In genomic region chr3:8320711-8321458, GRCh38 we compare ENCODE assay signal across 26 cellular contexts.
DNase-seq lines count a peak whose midpoint lies in the region; ATAC-seq, FAIRE-seq and TF ChIP-seq lines count a peak whose summit lies in the region.
"Had no signal": no experiment of that assay in that cellular context is flagged by ENCODE, and none has a peak within 500 bp of the region (broad histone marks: within the 10 kb centered on the region; RNA-seq: fewer than 3 reads in every experiment).

No MANE protein-coding gene starts in this region.

- TF ChIP-seq CTCF in H1 (IDR thresholded peaks at IDR 0.05; ENCODE audit: control extremely low read depth in 1 of 3, insufficient read depth in 1 of 3, low read depth in 1 of 3, low read length in 3 of 3): no peak

- H3K79me1 ChIP-seq in H1 (ENCODE audit: low read depth, low read length): no peaks in the 10 kb centered on the region

- peak overlapping the region; percentile 94 for H2BK20ac ChIP-seq in H1 (ENCODE audit: low read length)

- peak overlapping the region; percentile 65 for H3K4ac ChIP-seq in H1 (replicated peaks; ENCODE audit: insufficient read length, low read depth, low read length)

- no peak overlapping the region for H3K4me3 Mint-ChIP-seq in natural killer cell treated with Interleukin-12 subunit alpha and Interleukin-12 subunit beta and Interleukin-15 and Interleukin-18, amount 100 ng/mL, for 72 hours
- H3K4me3 Mint-ChIP-seq: activated CD8-positive, alpha-beta memory T cell treated with anti-CD3 and anti-CD28 coated beads, Interleukin-2, amount 10 ng/mL, durations not matched to agents 7 days and 5 days; activated naive CD4-positive, alpha-beta T cell treated with anti-CD3 and anti-CD28 coated beads, Interleukin-2, amount 50 U/mL, for 24 hours; CD4-positive, alpha-beta memory T cell had no signal

- no peaks in the 10 kb centered on the region for H4K20me1 ChIP-seq in H1 (replicated peaks in 1 of 2; ENCODE audit: control insufficient read depth in 1 of 2, insufficient read depth in 2 of 2, low read length in 2 of 2)

- peaks cover 0 to 3% of the 10 kb centered on the region in 2 donors for H3K4me1 Mint-ChIP-seq in natural killer cell treated with Interleukin-12 subunit alpha and Interleukin-12 subunit beta and Interleukin-15 and Interleukin-18, amount 100 ng/mL, for 72 hours (ENCODE audit: low read depth in 2 of 2)
- H3K4me1 Mint-ChIP-seq: activated CD8-positive, alpha-beta memory T cell treated with anti-CD3 and anti-CD28 coated beads, Interleukin-2, amount 10 ng/mL, durations not matched to agents 7 days and 5 days had no signal

- no peak overlapping the region for H3K23ac ChIP-seq in H1 (ENCODE audit: insufficient read length)

- H3K18ac ChIP-seq in H1 (ENCODE audit: extremely low read depth, low read length): peak overlapping the region; percentile 62; the same call in 1 of the 2 replicates

- H3K23me2 ChIP-seq in H1 (ENCODE audit: low read depth, low read length): no peaks in the 10 kb centered on the region

- no peaks in the 10 kb centered on the region for H3K9me3 ChIP-seq in HUES48 (ENCODE audit: control insufficient read depth, insufficient read depth, low read length)
- peaks cover 0 to 2% of the 10 kb centered on the region in 2 experiments; a peak in 1 of 4 replicates for H3K9me3 ChIP-seq in H1 (ENCODE audit: insufficient read depth in 2 of 2, low read depth in 1 of 2, low read length in 1 of 2)
- no peaks in the 10 kb centered on the region for H3K9me3 ChIP-seq in mesodermal cell (ENCODE audit: control insufficient read depth, low read length)
- H3K9me3 ChIP-seq: esophagus squamous epithelium, gastrocnemius medialis, lower lobe of right lung, prostate gland, sigmoid colon, stomach, tibial artery had no signal

- H3K27me3 ChIP-seq in HUES48 (ENCODE audit: control insufficient read depth, insufficient read depth, low read length): no peaks in the 10 kb centered on the region
- no peaks in the 10 kb centered on the region for H3K27me3 ChIP-seq in H1 (replicated peaks in 1 of 4; ENCODE audit: control insufficient read depth in 3 of 4, extremely low read depth in 1 of 4, insufficient read depth in 3 of 4, low read length in 3 of 4)
- H3K27me3 ChIP-seq: cardiac muscle cell, gastrocnemius medialis, hepatocyte, sigmoid colon, stomach, tibial artery had no signal

- H3K4me3 ChIP-seq in HUES48 (ENCODE audit: low read depth, low read length) (no peak overlapping the region), H1 (ENCODE audit: extremely low read depth in 1 of 4, insufficient read depth in 2 of 4, low read depth in 3 of 4, low read length in 4 of 4) (no peak overlapping the region), mesodermal cell (ENCODE audit: extremely low read depth, insufficient read depth, low read length, poor library complexity, severe bottlenecking) (no peak overlapping the region)
- H3K4me3 ChIP-seq: cardiac muscle cell, esophagus squamous epithelium, gastrocnemius medialis, hepatocyte, lower lobe of right lung, prostate gland, sigmoid colon, stomach, tibial artery had no signal

- H2BK12ac ChIP-seq in H1 (ENCODE audit: low read depth, low read length): peak overlapping the region; percentile 97

- H3K14ac ChIP-seq in H1 (ENCODE audit: insufficient read length): no peak overlapping the region

- H3K36me3 ChIP-seq in HUES48 (ENCODE audit: control insufficient read depth, insufficient read depth, low read length) (no peaks in the 10 kb centered on the region), H1 (ENCODE audit: control insufficient read depth in 2 of 4, insufficient read depth in 4 of 4, low read length in 3 of 4) (no peaks in the 10 kb centered on the region), mesodermal cell (ENCODE audit: control insufficient read depth, insufficient read depth, low read length) (no peaks in the 10 kb centered on the region)
- H3K36me3 ChIP-seq: cardiac muscle cell, esophagus squamous epithelium, gastrocnemius medialis, lower lobe of right lung, prostate gland, sigmoid colon, stomach, tibial artery had no signal

- peak overlapping the region; percentile 31 to 55; a peak in 3 of 4 replicates for H3K4me2 ChIP-seq in H1 (ENCODE audit: insufficient read depth in 1 of 2, low read depth in 2 of 2, low read length in 2 of 2)
- H3K4me2 ChIP-seq: hepatocyte had no signal

- H3K9me3 Mint-ChIP-seq in natural killer cell treated with Interleukin-12 subunit alpha and Interleukin-12 subunit beta and Interleukin-15 and Interleukin-18, amount 100 ng/mL, for 72 hours: no peaks in the 10 kb centered on the region
- H3K9me3 Mint-ChIP-seq: activated naive CD4-positive, alpha-beta T cell treated with anti-CD3 and anti-CD28 coated beads, Interleukin-2, amount 50 U/mL, for 24 hours had no signal

- DNase-seq in DMS79 treated with DMSO at 0.1 percent for 48 hours (lab: John Stamatoyannopoulos, UW): peak; percentile 65
- DNase-seq in H1 (ENCODE audit: low read depth in 1 of 2, low spot score in 2 of 2): no peak
- no peak for DNase-seq in NCI-H1092 treated with DMSO at 0.1 percent for 48 hours (lab: John Stamatoyannopoulos, UW)
- DNase-seq in natural killer cell treated with Interleukin-12 subunit alpha and Interleukin-12 subunit beta and Interleukin-15 and Interleukin-18, amount 100 ng/mL, for 72 hours (ENCODE audit: low spot score): no peak
- DNase-seq in COR-L47 (lab: John Stamatoyannopoulos, UW): no peak
- DNase-seq: activated CD4-positive, alpha-beta T cell treated with anti-CD3 and anti-CD28 coated beads, Interleukin-2, amount 50 U/mL, for 1 hour; activated CD8-positive, alpha-beta memory T cell treated with anti-CD3 and anti-CD28 coated beads, Interleukin-2, amount 10 ng/mL, durations not matched to agents 7 days and 5 days; CD4-positive, alpha-beta memory T cell; cortex of kidney; esophagus squamous epithelium; gastrocnemius medialis; kidney; lower lobe of right lung; sigmoid colon; stimulated activated CD8-positive, alpha-beta memory T cell treated with anti-CD3 and anti-CD28 coated beads, Interleukin-4, amount 100 ng/mL, for 48 hours; stomach; T1000; tibial artery had no signal

- H3K9ac ChIP-seq in HUES48 (ENCODE audit: low read depth, low read length): no peak overlapping the region
- H3K9ac ChIP-seq in H1 (replicated peaks in 1 of 4; ENCODE audit: extremely low read depth in 1 of 4, low read depth in 3 of 4, low read length in 3 of 4): 0 out of 7 replicates have a peak overlapping the region, but pooled peaks of 1 of the 4 experiments have one; percentile 4

- TF ChIP-seq RAD21 in H1 (IDR thresholded peaks at IDR 0.05 in 1 of 2, conservative IDR thresholded peaks at IDR 0.05 in 1 of 2; ENCODE audit: low read depth in 2 of 2, low read length in 2 of 2): no peak

- H2AFZ ChIP-seq in H1 (ENCODE audit: low read length): no peak overlapping the region
- H2AFZ ChIP-seq: hepatocyte had no signal

- no peak overlapping the region for H4K5ac ChIP-seq in H1 (ENCODE audit: insufficient read length, low read depth, low read length)

- H2BK15ac ChIP-seq in H1 (ENCODE audit: low read length): peak overlapping the region; percentile 12; the same call in 1 of the 2 replicates

- CTCF ChIA-PET in H1 (lab: Charles Lee; ENCODE audit: partially characterized antibody): interaction anchor here (0.6 to 3.2 kb wide), 5 partner anchors 19 to 977 kb away, joined by 3 to 8 read pairs (median 5); no protein-coding TSS in a partner anchor

- peak overlapping the region; percentile 70 for H3K27ac ChIP-seq in HUES48 (ENCODE audit: low read depth, low read length)
- peak overlapping the region; percentile 17; the same call in 1 of the 2 replicates for H3K27ac ChIP-seq in H1 (ENCODE audit: low read depth, low read length)
- H3K27ac ChIP-seq in mesodermal cell (ENCODE audit: low read depth, low read length, severe bottlenecking): peak overlapping the region; percentile 66
- H3K27ac ChIP-seq: cardiac muscle cell, esophagus squamous epithelium, gastrocnemius medialis, hepatocyte, lower lobe of right lung, prostate gland, sigmoid colon, stomach, tibial artery had no signal

- FAIRE-seq in H1 (lab: Jason Lieb, UNC): peak; percentile 62
- FAIRE-seq: G401.6, HTR-8/SVneo, kidney had no signal

- no peaks in the 10 kb centered on the region for H3K36me3 Mint-ChIP-seq in natural killer cell treated with Interleukin-12 subunit alpha and Interleukin-12 subunit beta and Interleukin-15 and Interleukin-18, amount 100 ng/mL, for 72 hours
- H3K36me3 Mint-ChIP-seq: activated CD8-positive, alpha-beta memory T cell treated with anti-CD3 and anti-CD28 coated beads, Interleukin-2, amount 10 ng/mL, durations not matched to agents 7 days and 5 days; activated naive CD4-positive, alpha-beta T cell treated with anti-CD3 and anti-CD28 coated beads, Interleukin-2, amount 50 U/mL, for 24 hours; CD4-positive, alpha-beta memory T cell had no signal

- no peak for TF ChIP-seq EP300 in H1 (IDR thresholded peaks at IDR 0.05; ENCODE audit: borderline replicate concordance in 1 of 2, low read depth in 2 of 2, low read length in 2 of 2)

- peak overlapping the region; percentile 71 for H2BK120ac ChIP-seq in H1 (replicated peaks; ENCODE audit: low read depth, low read length)

- H4K91ac ChIP-seq in H1 (replicated peaks; ENCODE audit: insufficient read length, low read length): no peak overlapping the region

- H3K27ac Mint-ChIP-seq in natural killer cell treated with Interleukin-12 subunit alpha and Interleukin-12 subunit beta and Interleukin-15 and Interleukin-18, amount 100 ng/mL, for 72 hours: no peak overlapping the region
- H3K27ac Mint-ChIP-seq: activated CD8-positive, alpha-beta memory T cell treated with anti-CD3 and anti-CD28 coated beads, Interleukin-2, amount 10 ng/mL, durations not matched to agents 7 days and 5 days; activated naive CD4-positive, alpha-beta T cell treated with anti-CD3 and anti-CD28 coated beads, Interleukin-2, amount 50 U/mL, for 24 hours; CD4-positive, alpha-beta memory T cell had no signal

- ATAC-seq in natural killer cell treated with Interleukin-12 subunit alpha and Interleukin-12 subunit beta and Interleukin-15 and Interleukin-18, amount 100 ng/mL, for 72 hours: no peak
- ATAC-seq: gastrocnemius medialis, lower lobe of right lung had no signal

- peak overlapping the region; percentile 76 for H2BK5ac ChIP-seq in H1 (ENCODE audit: low read depth, low read length)

- H3K27me3 Mint-ChIP-seq in natural killer cell treated with Interleukin-12 subunit alpha and Interleukin-12 subunit beta and Interleukin-15 and Interleukin-18, amount 100 ng/mL, for 72 hours: peaks cover 0 to 7% of the 10 kb centered on the region in 2 donors
- H3K27me3 Mint-ChIP-seq: activated naive CD4-positive, alpha-beta T cell treated with anti-CD3 and anti-CD28 coated beads, Interleukin-2, amount 50 U/mL, for 24 hours had no signal

- POLR2A ChIA-PET in H1 (lab: Charles Lee; ENCODE audit: partially characterized antibody): no interaction called here

- H3K56ac ChIP-seq in H1 (replicated peaks; ENCODE audit: insufficient read length, low read depth, low read length): no peak overlapping the region

- no peaks in the 10 kb centered on the region for H3K79me2 ChIP-seq in H1 (ENCODE audit: control insufficient read depth in 1 of 2, insufficient read depth in 2 of 2, low read length in 2 of 2)
- H3K79me2 ChIP-seq: hepatocyte had no signal

- WGBS in H1 (ENCODE audit: extremely low coverage in 1 of 2, insufficient coverage in 1 of 2, insufficient read length in 1 of 2, insufficient replicate concordance in 2 of 2, low coverage in 1 of 2, low lambda C conversion rate in 2 of 2, missing lambda C conversion rate in 1 of 2), 2 experiments: 66% methylated on average over 6 of the region's 6 CpGs; no CpG with 5 or more reads in 1 of the 2 experiments
- 61 to 70% methylated on average over 3 to 5 of the region's 6 CpGs for WGBS in mesodermal cell (ENCODE audit: insufficient coverage in 2 of 2), 2 experiments

- TF ChIP-seq POLR2A in H1 (IDR thresholded peaks at IDR 0.05; ENCODE audit: control extremely low read depth in 1 of 2, low read depth in 2 of 2, low read length in 2 of 2): no peak

- H2AK5ac ChIP-seq in H1 (ENCODE audit: low read depth, low read length): peak overlapping the region; percentile 54; the same call in 1 of the 2 replicates

- peaks cover 38% of the 10 kb centered on the region for H3K4me1 ChIP-seq in HUES48 (ENCODE audit: control insufficient read depth, insufficient read depth, low read length)
- H3K4me1 ChIP-seq in H1 (replicated peaks in 1 of 4; ENCODE audit: control insufficient read depth in 3 of 4, insufficient read depth in 4 of 4, low read length in 3 of 4): peaks cover 6 to 14% (median 10%) of the 10 kb centered on the region in 4 experiments; a peak in 6 of 7 replicates
- H3K4me1 ChIP-seq in mesodermal cell (ENCODE audit: control insufficient read depth, insufficient read depth, low read length, poor library complexity, severe bottlenecking): peaks cover 30% of the 10 kb centered on the region
- H3K4me1 ChIP-seq: esophagus squamous epithelium, gastrocnemius medialis, lower lobe of right lung, prostate gland, sigmoid colon, tibial artery had no signal

- H4K8ac ChIP-seq in H1 (ENCODE audit: extremely low read depth, insufficient read depth, low read length): no peak overlapping the region

Comparison
In these comparisons a context has a peak if more than half of its experiments do, and no peak if none do; other contexts are left out.
1. H3K27ac ChIP-seq: peak in every context shown above with its lines; median percentile 70 in HUES48; 66 in mesodermal cell; 17 in H1.